ENCODE assay signal across 20 cellular contexts in genomic region chr14:61484826-61485584, GRCh38.
DNase-seq lines count a peak whose midpoint lies in the region; ATAC-seq and TF ChIP-seq lines count a peak whose summit lies in the region.
"Had no signal": no experiment of that assay in that cellular context is flagged by ENCODE, and none has a peak within 500 bp of the region (broad histone marks: within the 10 kb centered on the region; RNA-seq: fewer than 3 reads in every experiment).

No MANE protein-coding gene starts in this region.

- H3K27ac ChIP-seq in naive thymus-derived CD4-positive, alpha-beta T cell (ENCODE audit: low read depth, low read length), result no peak overlapping the region
- peak overlapping the region; percentile 20 for H3K27ac ChIP-seq in vagina
- H3K27ac ChIP-seq in mesenchymal stem cell (ENCODE audit: low read length, poor library complexity, severe bottlenecking), result no peak overlapping the region
- H3K27ac ChIP-seq: SJCRH30 had no signal

- no peaks in the 10 kb centered on the region for H3K27me3 Mint-ChIP-seq in activated naive CD4-positive, alpha-beta T cell treated with anti-CD3 and anti-CD28 coated beads, Interleukin-2, amount 50 U/mL, for 24 hours
- H3K27me3 Mint-ChIP-seq in activated CD8-positive, alpha-beta T cell treated with anti-CD3 and anti-CD28 coated beads for 36 hours, result no peaks in the 10 kb centered on the region
- no peaks in the 10 kb centered on the region for H3K27me3 Mint-ChIP-seq in naive thymus-derived CD4-positive, alpha-beta T cell

- H2BK120ac ChIP-seq in mesenchymal stem cell (ENCODE audit: low read depth, low read length), result no peak overlapping the region

- H3K4me1 ChIP-seq in naive thymus-derived CD4-positive, alpha-beta T cell (ENCODE audit: control insufficient read depth in 2 of 2, insufficient read depth in 2 of 2, low read length in 2 of 2), result peaks cover 9 to 25% of the 10 kb centered on the region in 2 donors
- H3K4me1 ChIP-seq in vagina (peaks cover 26% of the 10 kb centered on the region), mesenchymal stem cell (ENCODE audit: control insufficient read depth, insufficient read depth, low read depth, low read length) (no peaks in the 10 kb centered on the region)
- H3K4me1 ChIP-seq: SJCRH30 had no signal

- POLR2A ChIA-PET in activated CD8-positive, alpha-beta T cell treated with anti-CD3 and anti-CD28 coated beads for 36 hours (lab: Charles Lee), result interaction anchor here (0.6 to 1.4 kb wide), 4 partner anchors 9 to 17 kb away, joined by 3 to 5 read pairs (median 3); no protein-coding TSS in a partner anchor
- POLR2A ChIA-PET in naive thymus-derived CD4-positive, alpha-beta T cell (lab: Charles Lee), result interaction anchor here (0.5 to 1.3 kb wide), 8 partner anchors 9 to 214 kb away, joined by 3 to 6 read pairs (median 3); no protein-coding TSS in a partner anchor

- no peak for ATAC-seq in activated CD8-positive, alpha-beta T cell treated with anti-CD3 and anti-CD28 coated beads for 36 hours
- ATAC-seq in naive thymus-derived CD4-positive, alpha-beta T cell, result no peak
- ATAC-seq in HG03571 (IDR thresholded peaks at IDR 0.05; ENCODE audit: unreplicated experiment), result no peak
- ATAC-seq: GM12878 had no signal

- WGBS in mesenchymal stem cell, result 92% methylated on average over 6 of the region's 8 CpGs

- H3K4me1 Mint-ChIP-seq in activated naive CD4-positive, alpha-beta T cell treated with anti-CD3 and anti-CD28 coated beads, Interleukin-2, amount 50 U/mL, for 24 hours, result peaks cover 88% of the 10 kb centered on the region
- peaks cover 84% of the 10 kb centered on the region for H3K4me1 Mint-ChIP-seq in activated CD8-positive, alpha-beta T cell treated with anti-CD3 and anti-CD28 coated beads for 36 hours (ENCODE audit: low read depth)
- peaks cover 21 to 80% (median 64%) of the 10 kb centered on the region in 7 donors for H3K4me1 Mint-ChIP-seq in naive thymus-derived CD4-positive, alpha-beta T cell

- no peak overlapping the region for H3K4ac ChIP-seq in mesenchymal stem cell (ENCODE audit: low read depth in 1 of 2, low read length in 2 of 2)

- no peak for TF ChIP-seq POLR2A in vagina (IDR thresholded peaks at IDR 0.05)

- no peak for TF ChIP-seq CTCF in activated CD8-positive, alpha-beta T cell treated with anti-CD3 and anti-CD28 coated beads for 36 hours (IDR thresholded peaks at IDR 0.05)
- TF ChIP-seq CTCF in vagina (IDR thresholded peaks at IDR 0.05) (no peak), foreskin fibroblast (IDR thresholded peaks at IDR 0.05; ENCODE audit: low read depth, low read length) (no peak)

- DNase-seq in activated naive CD4-positive, alpha-beta T cell treated with Interleukin-2 at 50 U/mL for 16 hours, result no peak
- no peak for DNase-seq in activated CD8-positive, alpha-beta T cell treated with anti-CD3 and anti-CD28 coated beads for 36 hours
- no peak for DNase-seq in naive thymus-derived CD4-positive, alpha-beta T cell
- DNase-seq in vagina (ENCODE audit: extremely low spot score in 2 of 2), result peak in 1 of 2 donors; percentile 76
- DNase-seq in mesenchymal stem cell, result no peak
- DNase-seq in foreskin fibroblast, result no peak
- DNase-seq: activated CD4-positive, alpha-beta T cell treated with anti-CD3 and anti-CD28 coated beads for 1 hour; endodermal cell; GDM1; HFFc6; hypothalamus; kidney glomerular epithelial cell; NCI-H146; NCI-H446 treated with DMSO at 0.1 percent for 48 hours; right cardiac atrium; SJCRH30; T1000 had no signal

- intact Hi-C loops in activated CD8-positive, alpha-beta T cell treated with anti-CD3 and anti-CD28 coated beads for 36 hours (cut with micrococcal nuclease), result no loop called here
- intact Hi-C loops in naive thymus-derived CD4-positive, alpha-beta T cell (cut with micrococcal nuclease), result no loop called here
- intact Hi-C loops in vagina (cut with DNase I), result no loop called here

- H3K4me3 ChIP-seq in naive thymus-derived CD4-positive, alpha-beta T cell (ENCODE audit: low read length), result no peak overlapping the region
- no peak overlapping the region for H3K4me3 ChIP-seq in vagina
- H3K4me3 ChIP-seq in mesenchymal stem cell (ENCODE audit: insufficient read depth in 1 of 2, low read depth in 1 of 2, low read length in 2 of 2), result no peak overlapping the region
- H3K4me3 ChIP-seq in foreskin fibroblast (ENCODE audit: low read depth in 1 of 2, low read length in 2 of 2), result no peak overlapping the region
- H3K4me3 ChIP-seq: GM12878, SJCRH30 had no signal

- CTCF ChIA-PET in activated CD8-positive, alpha-beta T cell treated with anti-CD3 and anti-CD28 coated beads for 36 hours (lab: Charles Lee), result interaction anchor here (0.6 kb wide), 1 partner anchor 15 kb away, joined by 3 read pairs; no protein-coding TSS in a partner anchor
- CTCF ChIA-PET in naive thymus-derived CD4-positive, alpha-beta T cell (lab: Charles Lee), result no interaction called here

- no peak overlapping the region for H3K9ac ChIP-seq in mesenchymal stem cell (ENCODE audit: low read length)

- H3K36me3 Mint-ChIP-seq in activated naive CD4-positive, alpha-beta T cell treated with anti-CD3 and anti-CD28 coated beads, Interleukin-2, amount 50 U/mL, for 24 hours, result peaks cover 40% of the 10 kb centered on the region
- H3K36me3 Mint-ChIP-seq in activated CD8-positive, alpha-beta T cell treated with anti-CD3 and anti-CD28 coated beads for 36 hours (ENCODE audit: low read depth), result peaks cover 76% of the 10 kb centered on the region
- H3K36me3 Mint-ChIP-seq in naive thymus-derived CD4-positive, alpha-beta T cell, result peaks cover 21 to 71% (median 43%) of the 10 kb centered on the region in 5 donors

- no peak overlapping the region for H2AK5ac ChIP-seq in mesenchymal stem cell (ENCODE audit: low read length, severe bottlenecking)

- no peaks in the 10 kb centered on the region for H3K27me3 ChIP-seq in naive thymus-derived CD4-positive, alpha-beta T cell (ENCODE audit: control insufficient read depth in 2 of 2, insufficient read depth in 2 of 2, low read length in 2 of 2)
- H3K27me3 ChIP-seq in vagina (no peaks in the 10 kb centered on the region), mesenchymal stem cell (ENCODE audit: control insufficient read depth in 1 of 2, insufficient read depth in 1 of 2, low read length in 2 of 2) (no peaks in the 10 kb centered on the region)
- H3K27me3 ChIP-seq: SJCRH30 had no signal

- H2BK5ac ChIP-seq in mesenchymal stem cell (ENCODE audit: low read depth, low read length, poor library complexity, severe bottlenecking), result no peak overlapping the region

- no peak overlapping the region for H3K4me3 Mint-ChIP-seq in activated naive CD4-positive, alpha-beta T cell treated with anti-CD3 and anti-CD28 coated beads, Interleukin-2, amount 50 U/mL, for 24 hours
- H3K4me3 Mint-ChIP-seq in activated CD8-positive, alpha-beta T cell treated with anti-CD3 and anti-CD28 coated beads for 36 hours, result no peak overlapping the region
- no peak overlapping the region for H3K4me3 Mint-ChIP-seq in naive thymus-derived CD4-positive, alpha-beta T cell
- H3K4me3 Mint-ChIP-seq: endodermal cell, HFFc6 had no signal

- H4K8ac ChIP-seq in mesenchymal stem cell (ENCODE audit: low read length), result no peak overlapping the region

- no peak overlapping the region for H2BK12ac ChIP-seq in mesenchymal stem cell (ENCODE audit: low read length in 2 of 2)

- H4K91ac ChIP-seq in mesenchymal stem cell (ENCODE audit: low read length), result no peak overlapping the region

- H3K23ac ChIP-seq in mesenchymal stem cell (ENCODE audit: low read length in 2 of 2), result no peak overlapping the region

- H3K14ac ChIP-seq in mesenchymal stem cell (ENCODE audit: low read length in 2 of 2), result no peak overlapping the region

- H2BK15ac ChIP-seq in mesenchymal stem cell (ENCODE audit: low read depth, poor library complexity, severe bottlenecking), result no peak overlapping the region

- no peak overlapping the region for H2AFZ ChIP-seq in mesenchymal stem cell (ENCODE audit: low read depth, low read length)

- H3K9me3 Mint-ChIP-seq in activated naive CD4-positive, alpha-beta T cell treated with anti-CD3 and anti-CD28 coated beads, Interleukin-2, amount 50 U/mL, for 24 hours, result no peaks in the 10 kb centered on the region
- no peaks in the 10 kb centered on the region for H3K9me3 Mint-ChIP-seq in activated CD8-positive, alpha-beta T cell treated with anti-CD3 and anti-CD28 coated beads for 36 hours
- peaks cover 0 to 5% (median 0%) of the 10 kb centered on the region in 11 donors for H3K9me3 Mint-ChIP-seq in naive thymus-derived CD4-positive, alpha-beta T cell
- H3K9me3 Mint-ChIP-seq: endodermal cell, HFFc6 had no signal

- peak overlapping the region; percentile 90 for H3K27ac Mint-ChIP-seq in activated naive CD4-positive, alpha-beta T cell treated with anti-CD3 and anti-CD28 coated beads, Interleukin-2, amount 50 U/mL, for 24 hours
- peak overlapping the region; percentile 81 for H3K27ac Mint-ChIP-seq in activated CD8-positive, alpha-beta T cell treated with anti-CD3 and anti-CD28 coated beads for 36 hours
- H3K27ac Mint-ChIP-seq in naive thymus-derived CD4-positive, alpha-beta T cell, result peak overlapping the region in 8 of 9 donors; percentile 68 to 99 (median 74)
- H3K27ac Mint-ChIP-seq: endodermal cell, HFFc6 had no signal

- H3K4me2 ChIP-seq in mesenchymal stem cell (ENCODE audit: low read length, poor library complexity, severe bottlenecking), result no peak overlapping the region

- no peak overlapping the region for H3K18ac ChIP-seq in mesenchymal stem cell (ENCODE audit: low read depth in 1 of 2, low read length in 2 of 2)

- peaks cover 21 to 74% (median 49%) of the 10 kb centered on the region in 3 experiments for H3K36me3 ChIP-seq in naive thymus-derived CD4-positive, alpha-beta T cell (ENCODE audit: control insufficient read depth in 2 of 3, insufficient read depth in 3 of 3, low read length in 3 of 3)
- H3K36me3 ChIP-seq in vagina, result no peaks in the 10 kb centered on the region
- no peaks in the 10 kb centered on the region for H3K36me3 ChIP-seq in mesenchymal stem cell (ENCODE audit: control insufficient read depth in 1 of 2, insufficient read depth in 2 of 2, low read depth in 1 of 2, low read length in 2 of 2)
- H3K36me3 ChIP-seq: SJCRH30 had no signal

- peaks cover 2% of the 10 kb centered on the region for H3K79me1 ChIP-seq in mesenchymal stem cell (replicated peaks; ENCODE audit: low read length, poor library complexity, severe bottlenecking)

- H3K9me3 ChIP-seq in naive thymus-derived CD4-positive, alpha-beta T cell (ENCODE audit: control insufficient read depth in 2 of 3, low read length in 3 of 3), result no peaks in the 10 kb centered on the region
- H3K9me3 ChIP-seq in vagina (no peaks in the 10 kb centered on the region), mesenchymal stem cell (ENCODE audit: control insufficient read depth, low read length) (no peaks in the 10 kb centered on the region)
- H3K9me3 ChIP-seq: SJCRH30 had no signal
